Comparison of ENCODE assay signal across 19 cellular contexts in the genomic region with DNA sequence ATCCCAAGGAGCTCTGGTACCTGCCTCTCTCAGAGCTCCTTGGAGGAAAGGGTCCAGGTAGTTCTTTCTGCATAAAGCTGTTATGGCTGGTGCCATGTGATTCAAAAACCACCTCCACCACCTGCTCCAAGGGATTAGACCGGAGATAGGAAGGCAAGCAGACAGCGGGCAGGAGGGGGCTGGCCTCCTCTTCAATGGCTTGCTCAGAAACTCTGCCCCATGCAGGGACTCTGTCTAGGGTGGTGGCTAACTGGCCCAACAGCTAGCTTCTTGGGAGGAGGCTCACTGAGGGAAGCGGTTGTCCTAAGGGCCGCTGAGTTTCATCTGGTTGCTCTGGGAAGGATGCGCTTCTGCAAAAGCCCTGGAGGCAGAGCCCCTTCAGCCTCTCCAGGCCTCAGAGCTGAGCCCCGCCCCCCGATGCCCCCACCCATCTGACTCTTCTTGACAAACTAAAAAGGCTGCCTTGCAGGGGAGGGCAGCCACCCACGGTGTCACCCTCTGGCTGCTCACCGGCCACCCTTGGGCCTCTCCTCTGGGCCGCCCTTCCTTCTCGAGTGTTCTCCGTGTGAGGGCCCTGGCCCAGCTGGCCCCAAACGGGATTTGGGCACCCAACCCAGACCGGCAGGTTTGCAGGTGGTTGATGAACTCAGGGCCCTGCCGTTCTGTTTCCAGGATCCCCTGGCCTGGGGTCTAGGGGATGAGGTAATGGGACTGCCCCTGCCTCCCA.
"Had no signal": no experiment of that assay in that cellular context is flagged by ENCODE, and none has a peak within 500 bp of the region (broad histone marks: within the 10 kb centered on the region; RNA-seq: fewer than 3 reads in every experiment).

No MANE protein-coding gene starts in this region.

- H3K4me1 Mint-ChIP-seq: activated CD8-positive, alpha-beta memory T cell treated with anti-CD3 and anti-CD28 coated beads, Interleukin-2, amount 10 ng/mL, durations not matched to agents 7 days and 5 days; activated naive CD8-positive, alpha-beta T cell treated with anti-CD3 and anti-CD28 coated beads for 36 hours; brain; neural crest cell had no signal

- H3K36me3 ChIP-seq: gastrocnemius medialis, heart left ventricle, ovary, sigmoid colon, stomach, uterus had no signal

- H3K4me1 ChIP-seq: uterus had no signal

- H3K27ac Mint-ChIP-seq: activated CD8-positive, alpha-beta memory T cell treated with anti-CD3 and anti-CD28 coated beads, Interleukin-2, amount 10 ng/mL, durations not matched to agents 7 days and 5 days; activated naive CD8-positive, alpha-beta T cell treated with anti-CD3 and anti-CD28 coated beads for 36 hours; brain; effector memory CD8-positive, alpha-beta T cell had no signal

- H3K4me3 ChIP-seq: gastrocnemius medialis, heart left ventricle, ovary, sigmoid colon, stomach, uterus had no signal

- H3K4me3 Mint-ChIP-seq: activated CD8-positive, alpha-beta memory T cell treated with anti-CD3 and anti-CD28 coated beads, Interleukin-2, amount 10 ng/mL, durations not matched to agents 7 days and 5 days; activated naive CD8-positive, alpha-beta T cell treated with anti-CD3 and anti-CD28 coated beads for 36 hours; activated T-cell treated with anti-CD3 and anti-CD28 coated beads, Interleukin-2, amount 50 U/mL, for 4 hours; brain; effector memory CD8-positive, alpha-beta T cell; neural crest cell had no signal

- H3K27me3 ChIP-seq: gastrocnemius medialis, heart left ventricle, ovary, sigmoid colon, stomach, uterus had no signal

- H3K27me3 Mint-ChIP-seq: activated naive CD8-positive, alpha-beta T cell treated with anti-CD3 and anti-CD28 coated beads for 36 hours had no signal

- DNase-seq: activated CD4-positive, alpha-beta T cell treated with anti-CD3 and anti-CD28 coated beads for 1 hour; activated CD4-positive, alpha-beta T cell treated with anti-CD3 and anti-CD28 coated beads, Interleukin-2, amount 50 U/mL, for 48 hours; activated CD8-positive, alpha-beta memory T cell treated with anti-CD3 and anti-CD28 coated beads, Interleukin-2, amount 10 ng/mL, durations not matched to agents 7 days and 5 days; activated naive CD8-positive, alpha-beta T cell treated with anti-CD3 and anti-CD28 coated beads for 36 hours; activated T-cell treated with anti-CD3 and anti-CD28 coated beads, Interleukin-2, amount 50 U/mL, for 4 hours; amygdala; effector memory CD8-positive, alpha-beta T cell; gastrocnemius medialis; heart left ventricle; midbrain; ovary; sigmoid colon; stimulated activated CD4-positive, alpha-beta T cell treated with anti-CD3 and anti-CD28 coated beads, Interleukin-1b, Interleukin-23, amount 100 ng/mL, for 48 hours; stomach had no signal

- H3K9me3 ChIP-seq: gastrocnemius medialis, ovary, sigmoid colon, stomach, uterus had no signal

- ATAC-seq: activated CD8-positive, alpha-beta memory T cell treated with anti-CD3 and anti-CD28 coated beads, Interleukin-2, amount 10 ng/mL, durations not matched to agents 7 days and 5 days; activated T-cell treated with anti-CD3 and anti-CD28 coated beads, Interleukin-2, amount 50 U/mL, for 4 hours; effector memory CD8-positive, alpha-beta T cell; gastrocnemius medialis; heart left ventricle had no signal

- H3K27ac ChIP-seq: epithelial cell of prostate, gastrocnemius medialis, heart left ventricle, ovary, sigmoid colon, stomach, uterus, VCaP had no signal

- H3K9me3 Mint-ChIP-seq: activated naive CD8-positive, alpha-beta T cell treated with anti-CD3 and anti-CD28 coated beads for 36 hours; neural crest cell had no signal

- H3K36me3 Mint-ChIP-seq: activated CD8-positive, alpha-beta memory T cell treated with anti-CD3 and anti-CD28 coated beads, Interleukin-2, amount 10 ng/mL, durations not matched to agents 7 days and 5 days; activated naive CD8-positive, alpha-beta T cell treated with anti-CD3 and anti-CD28 coated beads for 36 hours; brain had no signal
